9 cellular contexts compared by ENCODE assay signal in genomic region chr16:27867122-27868110, GRCh38.
DNase-seq lines count a peak whose midpoint lies in the region; ATAC-seq and TF ChIP-seq lines count a peak whose summit lies in the region.
"Had no signal": no experiment of that assay in that cellular context is flagged by ENCODE, and none has a peak within 500 bp of the region (broad histone marks: within the 10 kb centered on the region; RNA-seq: fewer than 3 reads in every experiment).

No MANE protein-coding gene starts in this region.

- peaks cover 8% of the 10 kb centered on the region; the same call in 1 of the 2 replicates for H3K9me3 ChIP-seq in DOHH2 (ENCODE audit: control insufficient read depth, insufficient read depth, low read length)

- no peak for ATAC-seq in GM18502 (IDR thresholded peaks at IDR 0.05; ENCODE audit: poor library complexity, unreplicated experiment)

- no peak overlapping the region for H3K4me3 ChIP-seq in DOHH2 (ENCODE audit: low read length)
- H3K4me3 ChIP-seq in KMS-11 (IDR thresholded peaks at IDR 0.05; ENCODE audit: insufficient read depth, low read depth, low read length): no peak overlapping the region

- no peak overlapping the region for H3K27ac ChIP-seq in DOHH2 (ENCODE audit: low read depth, low read length)
- no peak overlapping the region for H3K27ac ChIP-seq in KMS-11

- H3K36me3 ChIP-seq in DOHH2 (ENCODE audit: control insufficient read depth, low read length): no peaks in the 10 kb centered on the region
- no peaks in the 10 kb centered on the region for H3K36me3 ChIP-seq in KMS-11 (ENCODE audit: insufficient read depth)

- DNase-seq in SW480 (ENCODE audit: low spot score): peak; percentile 68
- DNase-seq in amniotic stem cell (lab: John Stamatoyannopoulos, UW): peak; percentile 10
- peak; percentile 99 for DNase-seq in iPS-NIHi7 (ENCODE audit: extremely low spot score)
- peak; percentile 11 for DNase-seq in stimulated activated CD4-positive, alpha-beta T cell treated with anti-CD3 and anti-CD28 coated beads, Interleukin-2, amount 100 ng/mL, for 4 hours (ENCODE audit: low read depth)
- DNase-seq in HPDE6-E6E7 (ENCODE audit: extremely low spot score): no peak
- DNase-seq: activated B cell treated with CpG ODN at 0.5 μM for 24 hours had no signal

- H3K4me2 ChIP-seq in DOHH2 (ENCODE audit: low read length): no peak overlapping the region
- H3K4me2 ChIP-seq in KMS-11: no peak overlapping the region

- H3K27me3 ChIP-seq in DOHH2 (ENCODE audit: control insufficient read depth, low read length) (no peaks in the 10 kb centered on the region), KMS-11 (ENCODE audit: insufficient read depth, low read depth) (no peaks in the 10 kb centered on the region)

- TF ChIP-seq CTCF in DOHH2 (IDR thresholded peaks at IDR 0.05; ENCODE audit: low read depth, low read length, poor library complexity, severe bottlenecking) (peak; percentile 84), KMS-11 (conservative IDR thresholded peaks at IDR 0.05; ENCODE audit: low read depth, low read length) (peak; percentile 49)

- H4K20me1 ChIP-seq in DOHH2 (ENCODE audit: control insufficient read depth, insufficient read depth, low read depth, low read length): no peaks in the 10 kb centered on the region
- H4K20me1 ChIP-seq in KMS-11 (ENCODE audit: insufficient read depth): no peaks in the 10 kb centered on the region

- H2AFZ ChIP-seq in KMS-11 (ENCODE audit: low read depth): no peak overlapping the region

- no peaks in the 10 kb centered on the region for H3K4me1 ChIP-seq in DOHH2 (ENCODE audit: control insufficient read depth, low read length)
- H3K4me1 ChIP-seq in KMS-11 (ENCODE audit: low read depth, poor library complexity, severe bottlenecking): no peaks in the 10 kb centered on the region

- no peaks in the 10 kb centered on the region for H3K9me2 ChIP-seq in DOHH2 (replicated peaks; ENCODE audit: control insufficient read depth, low read length)

- H3K9ac ChIP-seq in KMS-11: no peak overlapping the region

- H3K79me2 ChIP-seq in DOHH2 (ENCODE audit: control insufficient read depth, low read length) (no peaks in the 10 kb centered on the region), KMS-11 (ENCODE audit: insufficient read depth, low read depth) (no peaks in the 10 kb centered on the region)

- no peaks in the 10 kb centered on the region for H3F3A ChIP-seq in DOHH2 (ENCODE audit: control insufficient read depth, insufficient read depth)
